16 cellular contexts compared by ENCODE assay signal in genomic region chr10:95501203-95502094, GRCh38. TPM values are rescaled to one million over a fixed set of nuclear protein-coding genes. Genes with fewer than 3 reads are reported as not detected.
DNase-seq lines count a peak whose midpoint lies in the region; ATAC-seq and TF ChIP-seq lines count a peak whose summit lies in the region.
"Had no signal": no experiment of that assay in that cellular context is flagged by ENCODE, and none has a peak within 500 bp of the region (broad histone marks: within the 10 kb centered on the region; RNA-seq: fewer than 3 reads in every experiment).

No MANE protein-coding gene starts in this region.

- POLR2A ChIA-PET in T-cell (lab: Charles Lee) = no interaction called here

- H3K4me1 ChIP-seq in heart right ventricle (peaks cover 15 to 95% (median 79%) of the 10 kb centered on the region in 9 donors), aorta (ENCODE audit: control insufficient read depth in 1 of 2, insufficient read depth in 2 of 2, low read length in 2 of 2) (peaks cover 11 to 20% of the 10 kb centered on the region in 2 donors), colonic mucosa (no peaks in the 10 kb centered on the region)

- H3K4me3 Mint-ChIP-seq in T-cell = no peak overlapping the region
- H3K4me3 Mint-ChIP-seq: activated CD8-positive, alpha-beta T cell treated with anti-CD3 and anti-CD28 coated beads for 36 hours; IgD-negative memory B cell; nephron progenitor cell had no signal

- peaks cover 0 to 5% of the 10 kb centered on the region in 2 donors for H3K27me3 Mint-ChIP-seq in T-cell
- H3K27me3 Mint-ChIP-seq: activated CD8-positive, alpha-beta T cell treated with anti-CD3 and anti-CD28 coated beads for 36 hours had no signal

- no peak overlapping the region for H3K9ac ChIP-seq in colonic mucosa (ENCODE audit: low read depth in 2 of 2, low read length in 2 of 2)

- no peak for DNase-seq in heart right ventricle
- no peak for DNase-seq in left ventricle myocardium superior
- peak; percentile 52 for DNase-seq in cerebellum (ENCODE audit: low spot score)
- DNase-seq in mucosa of gallbladder (ENCODE audit: low spot score) = peak; percentile 50
- no peak for DNase-seq in aorta
- no peak for DNase-seq in effector CD8-positive, alpha-beta T cell (lab: John Stamatoyannopoulos, UW)
- no peak for DNase-seq in T-cell
- no peak for DNase-seq in colonic mucosa
- DNase-seq: activated CD8-positive, alpha-beta T cell treated with anti-CD3 and anti-CD28 coated beads for 36 hours; GDM1; NCI-H748 treated with DMSO at 0.1 percent for 48 hours; nephron progenitor cell; SHP77; stimulated activated naive CD8-positive, alpha-beta T cell treated with anti-CD3 and anti-CD28 coated beads, Interleukin-15, Interleukin-2, amounts not matched to agents 100 U/mL and 50 U/mL, for 24 hours; T-helper 9 cell had no signal

- H3K4me3 ChIP-seq in heart right ventricle (no peak overlapping the region), aorta (ENCODE audit: low read length in 2 of 2) (no peak overlapping the region), colonic mucosa (no peak overlapping the region)

- no peaks in the 10 kb centered on the region for H3K9me3 ChIP-seq in heart right ventricle
- H3K9me3 ChIP-seq in aorta (ENCODE audit: control insufficient read depth, low read length) = no peaks in the 10 kb centered on the region
- no peaks in the 10 kb centered on the region for H3K9me3 ChIP-seq in colonic mucosa

- intact Hi-C loops in heart right ventricle (cut with DNase I) = loop anchor here in 1 of 10 donors (10.0 kb wide), 1 partner anchor 53 kb away; no protein-coding TSS in a partner anchor
- intact Hi-C loops in left ventricle myocardium superior (cut with micrococcal nuclease) = no loop called here
- intact Hi-C loops in aorta (cut with DNase I) = loop anchor here in 1 of 2 donors (10.0 kb wide), 1 partner anchor 53 kb away; no protein-coding TSS in a partner anchor
- intact Hi-C loops in colonic mucosa (cut with DNase I) = no loop called here

- H3K36me3 Mint-ChIP-seq in T-cell = no peaks in the 10 kb centered on the region
- H3K36me3 Mint-ChIP-seq: IgD-negative memory B cell had no signal

- H3K27ac Mint-ChIP-seq in T-cell = no peak overlapping the region
- H3K27ac Mint-ChIP-seq: activated CD8-positive, alpha-beta T cell treated with anti-CD3 and anti-CD28 coated beads for 36 hours; IgD-negative memory B cell had no signal

- no peaks in the 10 kb centered on the region for H3K9me3 Mint-ChIP-seq in T-cell
- H3K9me3 Mint-ChIP-seq: activated CD8-positive, alpha-beta T cell treated with anti-CD3 and anti-CD28 coated beads for 36 hours; nephron progenitor cell had no signal

- ATAC-seq in heart right ventricle = peak in 2 of 8 donors; percentile 3 to 16
- ATAC-seq in left ventricle myocardium superior = no peak
- ATAC-seq in aorta (ENCODE audit: low FRiP score) = no peak
- no peak for ATAC-seq in T-cell (replicated peaks in 1 of 4)
- ATAC-seq: stimulated activated naive CD8-positive, alpha-beta T cell treated with anti-CD3 and anti-CD28 coated beads, Interleukin-15, Interleukin-2, amounts not matched to agents 100 U/mL and 50 U/mL, for 24 hours had no signal

- no peak for TF ChIP-seq CTCF in heart right ventricle (IDR thresholded peaks at IDR 0.05)
- TF ChIP-seq CTCF in colonic mucosa (IDR thresholded peaks at IDR 0.05) = no peak

- 48 to 57% methylated on average over 10 of the region's 10 CpGs for WGBS in heart right ventricle, 2 donors
- 16 to 23% methylated on average over 10 of the region's 10 CpGs for WGBS in aorta, 2 donors

- peak overlapping the region in 8 of 10 donors; percentile 4 to 85 (median 40) for H3K27ac ChIP-seq in heart right ventricle
- H3K27ac ChIP-seq in aorta (ENCODE audit: low read depth in 1 of 2, low read length in 2 of 2) = peak overlapping the region; percentile 72 to 95
- no peak overlapping the region for H3K27ac ChIP-seq in colonic mucosa

- H3K4me1 Mint-ChIP-seq in T-cell = no peaks in the 10 kb centered on the region
- H3K4me1 Mint-ChIP-seq: IgD-negative memory B cell had no signal

- H3K27me3 ChIP-seq in heart right ventricle = no peaks in the 10 kb centered on the region
- no peaks in the 10 kb centered on the region for H3K27me3 ChIP-seq in aorta (ENCODE audit: control insufficient read depth in 1 of 2, insufficient read depth in 2 of 2, low read length in 1 of 2)
- H3K27me3 ChIP-seq in colonic mucosa = no peaks in the 10 kb centered on the region

- H3K36me3 ChIP-seq in heart right ventricle (peaks cover 0 to 3% (median 0%) of the 10 kb centered on the region in 9 donors), aorta (ENCODE audit: control insufficient read depth in 1 of 2, insufficient read depth in 2 of 2, low read length in 1 of 2) (peaks cover 0 to 3% of the 10 kb centered on the region in 2 donors), colonic mucosa (no peaks in the 10 kb centered on the region)

- CTCF ChIA-PET in T-cell (lab: Charles Lee) = no interaction called here

RNA-seq across cellular contexts. Expression of gene SORBS1, which starts 59.7 kb away (rescaled TPM):
- total RNA-seq in heart right ventricle = 1,000 to 10,000 TPM in 6 of 10 donors, 100 to 1,000 TPM in 4; 528 to 1,253 (median 1,130) TPM
- 100 to 1,000 TPM; 140 to 350 TPM for polyA plus RNA-seq in heart right ventricle
- 703 TPM for total RNA-seq in left ventricle myocardium superior
- total RNA-seq in cerebellum = 114 TPM
- 431 TPM for total RNA-seq in mucosa of gallbladder
- total RNA-seq in aorta = 1,000 to 10,000 TPM in 1 of 2 donors, 100 to 1,000 TPM in 1; 591 to 1,478 TPM
- polyA plus RNA-seq in aorta = 100 to 1,000 TPM; 371 to 372 TPM
- 1 to 10 TPM in 4 of 5 donors, under 1 TPM in 1; 0.98 to 2.4 (median 1.8) TPM for total RNA-seq in T-cell
- 100 to 1,000 TPM in 1 of 2 donors, 10 to 100 TPM in 1; 17.6 to 150 TPM for total RNA-seq in colonic mucosa

Comparison
In these comparisons a context has a peak if more than half of its experiments do, and no peak if none do; other contexts are left out.
1. DNase-seq: peak in cerebellum (single experiment) and mucosa of gallbladder (single experiment); none in heart right ventricle (0 of 2), left ventricle myocardium superior (single experiment), aorta (0 of 2), effector CD8-positive, alpha-beta T cell (single experiment), T-cell (0 of 34) and colonic mucosa (single experiment).
2. RNA of gene SORBS1, which starts 59.7 kb away (total RNA-seq): 591 to 1,478 TPM in aorta, 528 to 1,253 TPM in heart right ventricle, 703 TPM in left ventricle myocardium superior (single experiment), 431 TPM in mucosa of gallbladder (single experiment), 17.6 to 150 TPM in colonic mucosa and 114 TPM in cerebellum (single experiment); 0.98 to 2.4 TPM in T-cell; every median in the first group is over 4 times any median in the second.